8 cellular contexts compared by ENCODE assay signal in genomic region chr11:65454696-65455456, GRCh38. TPM values are rescaled to one million over a fixed set of nuclear protein-coding genes. Genes with fewer than 3 reads are reported as not detected.
DNase-seq lines count a peak whose midpoint lies in the region; ATAC-seq and TF ChIP-seq lines count a peak whose summit lies in the region.

No MANE protein-coding gene starts in this region.

- H3K4me3 ChIP-seq in colonic mucosa, result peak overlapping the region; percentile 50
- peak overlapping the region; percentile 43 to 55 (median 47) for H3K4me3 ChIP-seq in liver (ENCODE audit: low read depth in 1 of 3, low read length in 3 of 3)

- TF ChIP-seq RAD21 in liver (IDR thresholded peaks at IDR 0.05), result peak in 1 of 2 donors; percentile 18

- intact Hi-C loops in colonic mucosa (cut with DNase I), result no loop called here

- H3K27ac ChIP-seq in colonic mucosa (peak overlapping the region; percentile 74), liver (ENCODE audit: low read depth in 1 of 2, low read length in 2 of 2) (peak overlapping the region; percentile 65 to 77)

- H3K9ac ChIP-seq in colonic mucosa (ENCODE audit: low read depth in 2 of 2, low read length in 2 of 2), result peak overlapping the region; percentile 64 to 84
- H3K9ac ChIP-seq in liver (ENCODE audit: low read depth in 1 of 2, low read length in 2 of 2), result peak overlapping the region in 1 of 2 donors; percentile 63

- TF ChIP-seq CTCF in colonic mucosa (IDR thresholded peaks at IDR 0.05) (no peak), liver (IDR thresholded peaks at IDR 0.05; ENCODE audit: low read depth, low read length, missing input control) (no peak)

- WGBS in liver, result 8% methylated on average over 47 of the region's 47 CpGs

- H3K4me1 ChIP-seq in colonic mucosa, result no peaks in the 10 kb centered on the region
- H3K4me1 ChIP-seq in liver (ENCODE audit: control insufficient read depth in 4 of 4, insufficient read depth in 4 of 4, low read length in 3 of 4), result peaks cover 0 to 10% (median 4%) of the 10 kb centered on the region in 4 donors

- H3K27me3 ChIP-seq in colonic mucosa (no peaks in the 10 kb centered on the region), liver (ENCODE audit: control insufficient read depth in 4 of 4, insufficient read depth in 4 of 4, low read length in 3 of 4) (no peaks in the 10 kb centered on the region)

- no peaks in the 10 kb centered on the region for H3K36me3 ChIP-seq in colonic mucosa
- no peaks in the 10 kb centered on the region for H3K36me3 ChIP-seq in liver (ENCODE audit: control insufficient read depth in 4 of 4, insufficient read depth in 3 of 4, low read depth in 1 of 4, low read length in 3 of 4)

- H3K9me3 ChIP-seq in colonic mucosa (no peaks in the 10 kb centered on the region), liver (ENCODE audit: control insufficient read depth in 4 of 4, low read length in 3 of 4) (no peaks in the 10 kb centered on the region)

- DNase-seq in NCI-H2081 (lab: John Stamatoyannopoulos, UW) (peak; percentile 73 to 82), NCI-H2081 treated with DMSO at 0.1 percent for 48 hours (lab: John Stamatoyannopoulos, UW) (no peak), NCI-H2171 treated with DMSO at 0.1 percent for 48 hours (lab: John Stamatoyannopoulos, UW) (peak; percentile 84), colonic mucosa (peak; percentile 95)
- DNase-seq in activated CD4-positive, alpha-beta T cell treated with anti-CD3 and anti-CD28 coated beads for 48 hours, result peak; percentile 88
- DNase-seq in stimulated activated CD4-positive, alpha-beta T cell treated with anti-CD3 and anti-CD28 coated beads, Interleukin-4, amount 100 ng/mL, for 4 hours, result peak; percentile 74 to 79

- ATAC-seq in HG02870 (IDR thresholded peaks at IDR 0.05; ENCODE audit: unreplicated experiment), result peak; percentile 81

TF ChIP-seq in liver, 16 proteins besides CTCF, POLR2A, EP300 and RAD21:
- TF ChIP-seq SP1 (IDR thresholded peaks at IDR 0.05), result peak; percentile 7
- peak in 1 of 2 donors; percentile 25 for TF ChIP-seq RXRA (IDR thresholded peaks at IDR 0.05)
- TF ChIP-seq FOXA2 (IDR thresholded peaks at IDR 0.05), result no peak

RNA-seq across cellular contexts. Expression of gene NEAT1, which starts 32.3 kb away (rescaled TPM):
- total RNA-seq in colonic mucosa, result 100 to 1,000 TPM; 269 to 502 TPM
- total RNA-seq in liver, result 1,000 to 10,000 TPM in 1 of 2 donors, 10 to 100 TPM in 1; 29.6 to 1,968 TPM
- 100 to 1,000 TPM in 1 of 2 donors, 10 to 100 TPM in 1; 50.2 to 111 TPM for polyA plus RNA-seq in liver

RNA-seq across cellular contexts. Expression of gene MALAT1, which starts 44.0 kb away (rescaled TPM):
- total RNA-seq in colonic mucosa (1,000 to 10,000 TPM; 4,716 to 6,071 TPM), liver (1,000 to 10,000 TPM; 3,688 to 8,306 TPM)
- 1,000 to 10,000 TPM in 1 of 2 donors, 10 to 100 TPM in 1; 11.9 to 3,868 TPM for polyA plus RNA-seq in liver
